1 cellular context compared by ENCODE assay signal in genomic region chr7:26201261-26202018, GRCh38.
TF ChIP-seq lines count a peak whose summit lies in the region.

Gene CBX3 (plus strand): TSS chr7:26201745. CDS start chr7:26202999, 1,254 bp downstream.

TF ChIP-seq in K562, 482 proteins besides CTCF, POLR2A, EP300 and RAD21 (continued from another document and continues in another):
- no peak for TF ChIP-seq SMAD3 (CRISPR knock-in tag; conservative IDR thresholded peaks at IDR 0.05)
- TF ChIP-seq ZNF23 (CRISPR knock-in tag; IDR thresholded peaks at IDR 0.05), result no peak
- no peak for TF ChIP-seq CBX2 (IDR thresholded peaks at IDR 0.05; ENCODE audit: insufficient read depth, low read length, poor library complexity, severe bottlenecking)
- TF ChIP-seq, protein P1, sequence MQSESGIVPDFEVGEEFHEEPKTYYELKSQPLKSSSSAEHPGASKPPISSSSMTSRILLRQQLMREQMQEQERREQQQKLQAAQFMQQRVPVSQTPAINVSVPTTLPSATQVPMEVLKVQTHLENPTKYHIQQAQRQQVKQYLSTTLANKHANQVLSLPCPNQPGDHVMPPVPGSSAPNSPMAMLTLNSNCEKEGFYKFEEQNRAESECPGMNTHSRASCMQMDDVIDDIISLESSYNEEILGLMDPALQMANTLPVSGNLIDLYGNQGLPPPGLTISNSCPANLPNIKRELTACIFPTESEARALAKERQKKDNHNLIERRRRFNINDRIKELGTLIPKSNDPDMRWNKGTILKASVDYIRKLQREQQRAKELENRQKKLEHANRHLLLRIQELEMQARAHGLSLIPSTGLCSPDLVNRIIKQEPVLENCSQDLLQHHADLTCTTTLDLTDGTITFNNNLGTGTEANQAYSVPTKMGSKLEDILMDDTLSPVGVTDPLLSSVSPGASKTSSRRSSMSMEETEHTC (IDR thresholded peaks at IDR 0.05), result no peak
- 0 out of 2 replicates have a peak, but pooled peaks have one; percentile 3 for TF ChIP-seq ATF1 (CRISPR knock-in tag; IDR thresholded peaks at IDR 0.05)
- TF ChIP-seq ATF1 (tag; IDR thresholded peaks at IDR 0.05), result no peak
- TF ChIP-seq ZBTB33 (CRISPR knock-in tag; IDR thresholded peaks at IDR 0.05), result no peak; the same call in 1 of the 2 replicates
- no peak for TF ChIP-seq ZNF282 (CRISPR knock-in tag; IDR thresholded peaks at IDR 0.05)
- TF ChIP-seq ELK3 (CRISPR knock-in tag; IDR thresholded peaks at IDR 0.05), result no peak
- no peak for TF ChIP-seq HOMEZ (CRISPR knock-in tag; IDR thresholded peaks at IDR 0.05)
- no peak for TF ChIP-seq SRSF1 (IDR thresholded peaks at IDR 0.05; ENCODE audit: low read depth, low read length)
- TF ChIP-seq ZNF445 (CRISPR knock-in tag; IDR thresholded peaks at IDR 0.05; ENCODE audit: low read depth), result no peak
- no peak for TF ChIP-seq ZNF584 (CRISPR knock-in tag; IDR thresholded peaks at IDR 0.05; ENCODE audit: low read depth)
- TF ChIP-seq KHSRP (IDR thresholded peaks at IDR 0.05), result no peak
- no peak for TF ChIP-seq ELF1 (tag; IDR thresholded peaks at IDR 0.05)
- TF ChIP-seq ATF7 (IDR thresholded peaks at IDR 0.05), result no peak
- no peak for TF ChIP-seq NCOA4 (IDR thresholded peaks at IDR 0.05; ENCODE audit: partially characterized antibody)
- TF ChIP-seq, protein P2, sequence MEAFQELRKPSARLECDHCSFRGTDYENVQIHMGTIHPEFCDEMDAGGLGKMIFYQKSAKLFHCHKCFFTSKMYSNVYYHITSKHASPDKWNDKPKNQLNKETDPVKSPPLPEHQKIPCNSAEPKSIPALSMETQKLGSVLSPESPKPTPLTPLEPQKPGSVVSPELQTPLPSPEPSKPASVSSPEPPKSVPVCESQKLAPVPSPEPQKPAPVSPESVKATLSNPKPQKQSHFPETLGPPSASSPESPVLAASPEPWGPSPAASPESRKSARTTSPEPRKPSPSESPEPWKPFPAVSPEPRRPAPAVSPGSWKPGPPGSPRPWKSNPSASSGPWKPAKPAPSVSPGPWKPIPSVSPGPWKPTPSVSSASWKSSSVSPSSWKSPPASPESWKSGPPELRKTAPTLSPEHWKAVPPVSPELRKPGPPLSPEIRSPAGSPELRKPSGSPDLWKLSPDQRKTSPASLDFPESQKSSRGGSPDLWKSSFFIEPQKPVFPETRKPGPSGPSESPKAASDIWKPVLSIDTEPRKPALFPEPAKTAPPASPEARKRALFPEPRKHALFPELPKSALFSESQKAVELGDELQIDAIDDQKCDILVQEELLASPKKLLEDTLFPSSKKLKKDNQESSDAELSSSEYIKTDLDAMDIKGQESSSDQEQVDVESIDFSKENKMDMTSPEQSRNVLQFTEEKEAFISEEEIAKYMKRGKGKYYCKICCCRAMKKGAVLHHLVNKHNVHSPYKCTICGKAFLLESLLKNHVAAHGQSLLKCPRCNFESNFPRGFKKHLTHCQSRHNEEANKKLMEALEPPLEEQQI (IDR thresholded peaks at IDR 0.05), result no peak
- no peak for TF ChIP-seq KDM2B (CRISPR knock-in tag; IDR thresholded peaks at IDR 0.05)
- no peak for TF ChIP-seq STAT5A (IDR thresholded peaks at IDR 0.05; ENCODE audit: borderline replicate concordance, low read length)
- TF ChIP-seq TAF9B (IDR thresholded peaks at IDR 0.05; ENCODE audit: partially characterized antibody), result peak; percentile 67
- TF ChIP-seq ZNF253 (CRISPR knock-in tag; conservative IDR thresholded peaks at IDR 0.05), result no peak
- no peak for TF ChIP-seq HDAC3 (IDR thresholded peaks at IDR 0.05; ENCODE audit: borderline replicate concordance, partially characterized antibody)
- TF ChIP-seq ZNF507 (tag; conservative IDR thresholded peaks at IDR 0.05), result no peak
- TF ChIP-seq, protein P3, sequence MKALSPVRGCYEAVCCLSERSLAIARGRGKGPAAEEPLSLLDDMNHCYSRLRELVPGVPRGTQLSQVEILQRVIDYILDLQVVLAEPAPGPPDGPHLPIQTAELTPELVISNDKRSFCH (CRISPR knock-in tag; IDR thresholded peaks at IDR 0.05), result no peak
- TF ChIP-seq, protein P3 (tag; IDR thresholded peaks at IDR 0.05), result no peak
- TF ChIP-seq, protein P4, sequence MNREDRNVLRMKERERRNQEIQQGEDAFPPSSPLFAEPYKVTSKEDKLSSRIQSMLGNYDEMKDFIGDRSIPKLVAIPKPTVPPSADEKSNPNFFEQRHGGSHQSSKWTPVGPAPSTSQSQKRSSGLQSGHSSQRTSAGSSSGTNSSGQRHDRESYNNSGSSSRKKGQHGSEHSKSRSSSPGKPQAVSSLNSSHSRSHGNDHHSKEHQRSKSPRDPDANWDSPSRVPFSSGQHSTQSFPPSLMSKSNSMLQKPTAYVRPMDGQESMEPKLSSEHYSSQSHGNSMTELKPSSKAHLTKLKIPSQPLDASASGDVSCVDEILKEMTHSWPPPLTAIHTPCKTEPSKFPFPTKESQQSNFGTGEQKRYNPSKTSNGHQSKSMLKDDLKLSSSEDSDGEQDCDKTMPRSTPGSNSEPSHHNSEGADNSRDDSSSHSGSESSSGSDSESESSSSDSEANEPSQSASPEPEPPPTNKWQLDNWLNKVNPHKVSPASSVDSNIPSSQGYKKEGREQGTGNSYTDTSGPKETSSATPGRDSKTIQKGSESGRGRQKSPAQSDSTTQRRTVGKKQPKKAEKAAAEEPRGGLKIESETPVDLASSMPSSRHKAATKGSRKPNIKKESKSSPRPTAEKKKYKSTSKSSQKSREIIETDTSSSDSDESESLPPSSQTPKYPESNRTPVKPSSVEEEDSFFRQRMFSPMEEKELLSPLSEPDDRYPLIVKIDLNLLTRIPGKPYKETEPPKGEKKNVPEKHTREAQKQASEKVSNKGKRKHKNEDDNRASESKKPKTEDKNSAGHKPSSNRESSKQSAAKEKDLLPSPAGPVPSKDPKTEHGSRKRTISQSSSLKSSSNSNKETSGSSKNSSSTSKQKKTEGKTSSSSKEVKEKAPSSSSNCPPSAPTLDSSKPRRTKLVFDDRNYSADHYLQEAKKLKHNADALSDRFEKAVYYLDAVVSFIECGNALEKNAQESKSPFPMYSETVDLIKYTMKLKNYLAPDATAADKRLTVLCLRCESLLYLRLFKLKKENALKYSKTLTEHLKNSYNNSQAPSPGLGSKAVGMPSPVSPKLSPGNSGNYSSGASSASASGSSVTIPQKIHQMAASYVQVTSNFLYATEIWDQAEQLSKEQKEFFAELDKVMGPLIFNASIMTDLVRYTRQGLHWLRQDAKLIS (CRISPR knock-in tag; IDR thresholded peaks at IDR 0.05), result peak; percentile 93
- no peak; the same call in none of the 2 replicates for TF ChIP-seq HCFC1 (IDR thresholded peaks at IDR 0.05; ENCODE audit: low read depth, low read length)
- TF ChIP-seq HLTF (IDR thresholded peaks at IDR 0.05), result no peak
- TF ChIP-seq U2AF1 (optimal IDR thresholded peaks at IDR 0.05; ENCODE audit: low read depth, low read length), result peak; percentile 74
- TF ChIP-seq, protein P5, sequence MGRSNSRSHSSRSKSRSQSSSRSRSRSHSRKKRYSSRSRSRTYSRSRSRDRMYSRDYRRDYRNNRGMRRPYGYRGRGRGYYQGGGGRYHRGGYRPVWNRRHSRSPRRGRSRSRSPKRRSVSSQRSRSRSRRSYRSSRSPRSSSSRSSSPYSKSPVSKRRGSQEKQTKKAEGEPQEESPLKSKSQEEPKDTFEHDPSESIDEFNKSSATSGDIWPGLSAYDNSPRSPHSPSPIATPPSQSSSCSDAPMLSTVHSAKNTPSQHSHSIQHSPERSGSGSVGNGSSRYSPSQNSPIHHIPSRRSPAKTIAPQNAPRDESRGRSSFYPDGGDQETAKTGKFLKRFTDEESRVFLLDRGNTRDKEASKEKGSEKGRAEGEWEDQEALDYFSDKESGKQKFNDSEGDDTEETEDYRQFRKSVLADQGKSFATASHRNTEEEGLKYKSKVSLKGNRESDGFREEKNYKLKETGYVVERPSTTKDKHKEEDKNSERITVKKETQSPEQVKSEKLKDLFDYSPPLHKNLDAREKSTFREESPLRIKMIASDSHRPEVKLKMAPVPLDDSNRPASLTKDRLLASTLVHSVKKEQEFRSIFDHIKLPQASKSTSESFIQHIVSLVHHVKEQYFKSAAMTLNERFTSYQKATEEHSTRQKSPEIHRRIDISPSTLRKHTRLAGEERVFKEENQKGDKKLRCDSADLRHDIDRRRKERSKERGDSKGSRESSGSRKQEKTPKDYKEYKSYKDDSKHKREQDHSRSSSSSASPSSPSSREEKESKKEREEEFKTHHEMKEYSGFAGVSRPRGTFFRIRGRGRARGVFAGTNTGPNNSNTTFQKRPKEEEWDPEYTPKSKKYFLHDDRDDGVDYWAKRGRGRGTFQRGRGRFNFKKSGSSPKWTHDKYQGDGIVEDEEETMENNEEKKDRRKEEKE (IDR thresholded peaks at IDR 0.05; ENCODE audit: borderline replicate concordance in 1 of 2, control insufficient read depth in 1 of 2, low read depth in 2 of 2, low read length in 1 of 2), result no peak
- TF ChIP-seq, protein P6, sequence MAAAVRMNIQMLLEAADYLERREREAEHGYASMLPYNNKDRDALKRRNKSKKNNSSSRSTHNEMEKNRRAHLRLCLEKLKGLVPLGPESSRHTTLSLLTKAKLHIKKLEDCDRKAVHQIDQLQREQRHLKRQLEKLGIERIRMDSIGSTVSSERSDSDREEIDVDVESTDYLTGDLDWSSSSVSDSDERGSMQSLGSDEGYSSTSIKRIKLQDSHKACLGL (CRISPR knock-in tag; IDR thresholded peaks at IDR 0.05; ENCODE audit: borderline replicate concordance, poor library complexity, severe bottlenecking), result no peak
- no peak for TF ChIP-seq SETDB1 (IDR thresholded peaks at IDR 0.05; ENCODE audit: low read length)
- TF ChIP-seq BMI1 (IDR thresholded peaks at IDR 0.05; ENCODE audit: low read length), result no peak
- no peak for TF ChIP-seq ZNF165 (CRISPR knock-in tag; IDR thresholded peaks at IDR 0.05; ENCODE audit: borderline replicate concordance)
- TF ChIP-seq SAFB (IDR thresholded peaks at IDR 0.05; ENCODE audit: borderline replicate concordance, low read depth, low read length), result peak; percentile 18; the same call in 1 of the 2 replicates
- TF ChIP-seq HSF4 (CRISPR knock-in tag; IDR thresholded peaks at IDR 0.05; ENCODE audit: borderline replicate concordance), result no peak
- peak; percentile 40 for TF ChIP-seq NEUROD1 (IDR thresholded peaks at IDR 0.05; ENCODE audit: borderline replicate concordance, low read depth, low read length, partially characterized antibody)
- no peak for TF ChIP-seq ZNF12 (CRISPR knock-in tag; IDR thresholded peaks at IDR 0.05)
- no peak for TF ChIP-seq PATZ1 (CRISPR knock-in tag; IDR thresholded peaks at IDR 0.05; ENCODE audit: borderline replicate concordance)
- TF ChIP-seq RCOR1 (IDR thresholded peaks at IDR 0.05; ENCODE audit: borderline replicate concordance in 1 of 2, low read depth in 2 of 2, low read length in 2 of 2), result no peak
- TF ChIP-seq PML (IDR thresholded peaks at IDR 0.05; ENCODE audit: low read length), result peak; percentile 76
- TF ChIP-seq SMARCC2 (IDR thresholded peaks at IDR 0.05; ENCODE audit: low read depth), result 0 out of 2 replicates have a peak, but pooled peaks have one; percentile 38
- TF ChIP-seq, protein P7, sequence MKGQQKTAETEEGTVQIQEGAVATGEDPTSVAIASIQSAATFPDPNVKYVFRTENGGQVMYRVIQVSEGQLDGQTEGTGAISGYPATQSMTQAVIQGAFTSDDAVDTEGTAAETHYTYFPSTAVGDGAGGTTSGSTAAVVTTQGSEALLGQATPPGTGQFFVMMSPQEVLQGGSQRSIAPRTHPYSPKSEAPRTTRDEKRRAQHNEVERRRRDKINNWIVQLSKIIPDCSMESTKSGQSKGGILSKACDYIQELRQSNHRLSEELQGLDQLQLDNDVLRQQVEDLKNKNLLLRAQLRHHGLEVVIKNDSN (CRISPR knock-in tag; IDR thresholded peaks at IDR 0.05), result 0 out of 2 replicates have a peak, but pooled peaks have one; percentile 13
- TF ChIP-seq ZBED1 (IDR thresholded peaks at IDR 0.05), result no peak
